1 cellular context compared by ENCODE assay signal in the genomic region with DNA sequence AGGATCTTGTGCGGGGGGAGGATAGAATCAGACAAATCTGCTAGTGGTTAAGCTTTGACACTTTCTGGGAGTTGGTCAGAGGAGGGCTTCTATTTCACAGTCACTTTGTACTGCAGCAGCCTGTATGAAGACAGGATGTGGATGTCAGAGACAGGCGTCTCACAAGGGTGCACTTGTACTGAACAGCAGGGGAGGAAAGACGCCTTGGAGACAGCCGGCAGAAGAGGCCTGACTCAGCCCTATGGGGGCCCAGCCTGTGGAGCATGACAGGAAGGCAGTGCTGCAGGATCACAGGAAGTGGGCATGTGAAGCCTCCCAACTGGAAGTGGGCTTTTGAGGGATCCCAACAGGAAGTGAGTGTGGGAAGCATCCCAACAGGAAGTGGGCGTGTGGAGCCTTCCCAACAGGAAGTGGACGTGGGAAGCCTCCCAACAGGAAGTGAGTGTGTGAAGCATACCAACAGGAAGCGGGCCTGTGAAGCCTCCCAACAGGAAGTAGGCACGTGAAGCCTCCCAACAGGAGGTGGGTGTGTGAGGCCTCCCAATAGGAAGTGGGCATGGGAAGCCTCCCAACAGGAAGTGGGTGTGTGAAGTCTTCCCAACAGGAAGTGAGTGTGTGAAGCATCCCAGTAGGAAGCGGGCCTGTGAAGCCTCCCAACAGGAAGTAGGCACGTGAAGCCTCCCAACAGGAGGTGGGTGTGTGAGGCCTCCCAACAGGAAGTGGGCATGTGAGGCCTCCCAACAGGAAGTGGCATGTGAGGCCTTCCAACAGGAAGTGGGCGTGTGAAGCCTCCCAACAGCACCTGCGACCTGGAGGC.
TF ChIP-seq lines count a peak whose summit lies in the region.

No MANE protein-coding gene starts in this region.

TF ChIP-seq in HCT116, 20 proteins besides CTCF, POLR2A, EP300 and RAD21 (continued from another document):
- TF ChIP-seq, protein P1, sequence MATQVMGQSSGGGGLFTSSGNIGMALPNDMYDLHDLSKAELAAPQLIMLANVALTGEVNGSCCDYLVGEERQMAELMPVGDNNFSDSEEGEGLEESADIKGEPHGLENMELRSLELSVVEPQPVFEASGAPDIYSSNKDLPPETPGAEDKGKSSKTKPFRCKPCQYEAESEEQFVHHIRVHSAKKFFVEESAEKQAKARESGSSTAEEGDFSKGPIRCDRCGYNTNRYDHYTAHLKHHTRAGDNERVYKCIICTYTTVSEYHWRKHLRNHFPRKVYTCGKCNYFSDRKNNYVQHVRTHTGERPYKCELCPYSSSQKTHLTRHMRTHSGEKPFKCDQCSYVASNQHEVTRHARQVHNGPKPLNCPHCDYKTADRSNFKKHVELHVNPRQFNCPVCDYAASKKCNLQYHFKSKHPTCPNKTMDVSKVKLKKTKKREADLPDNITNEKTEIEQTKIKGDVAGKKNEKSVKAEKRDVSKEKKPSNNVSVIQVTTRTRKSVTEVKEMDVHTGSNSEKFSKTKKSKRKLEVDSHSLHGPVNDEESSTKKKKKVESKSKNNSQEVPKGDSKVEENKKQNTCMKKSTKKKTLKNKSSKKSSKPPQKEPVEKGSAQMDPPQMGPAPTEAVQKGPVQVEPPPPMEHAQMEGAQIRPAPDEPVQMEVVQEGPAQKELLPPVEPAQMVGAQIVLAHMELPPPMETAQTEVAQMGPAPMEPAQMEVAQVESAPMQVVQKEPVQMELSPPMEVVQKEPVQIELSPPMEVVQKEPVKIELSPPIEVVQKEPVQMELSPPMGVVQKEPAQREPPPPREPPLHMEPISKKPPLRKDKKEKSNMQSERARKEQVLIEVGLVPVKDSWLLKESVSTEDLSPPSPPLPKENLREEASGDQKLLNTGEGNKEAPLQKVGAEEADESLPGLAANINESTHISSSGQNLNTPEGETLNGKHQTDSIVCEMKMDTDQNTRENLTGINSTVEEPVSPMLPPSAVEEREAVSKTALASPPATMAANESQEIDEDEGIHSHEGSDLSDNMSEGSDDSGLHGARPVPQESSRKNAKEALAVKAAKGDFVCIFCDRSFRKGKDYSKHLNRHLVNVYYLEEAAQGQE (IDR thresholded peaks at IDR 0.05; ENCODE audit: low read depth): no peak
